In the genomic region with DNA sequence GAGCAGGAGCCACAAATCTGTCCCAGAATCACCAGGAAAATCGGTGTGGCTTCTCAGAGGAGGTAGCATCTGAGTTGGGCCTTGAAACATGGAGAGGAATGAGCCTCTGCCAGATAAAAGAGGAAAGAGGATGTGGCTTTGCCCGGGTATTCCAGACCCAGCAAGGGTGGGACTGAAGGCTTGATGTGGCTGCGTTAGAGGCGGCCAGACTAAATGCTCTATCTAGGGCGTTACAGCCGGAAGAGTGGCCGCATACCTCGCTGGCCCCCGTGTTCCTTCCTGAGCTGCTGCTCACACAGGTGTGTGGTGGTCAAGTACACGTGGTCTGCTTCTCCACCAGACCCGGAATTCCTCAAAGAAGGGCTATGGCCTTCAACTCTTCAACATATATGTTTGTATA, we compare ENCODE assay signal across 22 cellular contexts. TPM values are rescaled to one million over a fixed set of nuclear protein-coding genes. Genes with fewer than 3 reads are reported as not detected.
DNase-seq lines count a peak whose midpoint lies in the region; ATAC-seq, FAIRE-seq and TF ChIP-seq lines count a peak whose summit lies in the region.
"Had no signal": no experiment of that assay in that cellular context is flagged by ENCODE, and none has a peak within 500 bp of the region (broad histone marks: within the 10 kb centered on the region; RNA-seq: fewer than 3 reads in every experiment).

No MANE protein-coding gene starts in this region.

- peaks cover 9% of the 10 kb centered on the region for H3K4me1 Mint-ChIP-seq in type B pancreatic cell (ENCODE audit: unreplicated experiment)

- CTCF ChIA-PET in K562 (lab: Yijun Ruan, JAX; ENCODE audit: low intra/inter-chr PET ratio), result interaction anchor here (0.6 kb wide), 1 partner anchor 311 kb away, joined by 3 read pairs; no protein-coding TSS in a partner anchor

- 0 out of 5 replicates have a peak, but pooled peaks cover 0 to 2% of the 10 kb centered on the region in 2 experiments for H3K27me3 ChIP-seq in K562 (ENCODE audit: control insufficient read depth in 2 of 2, insufficient read depth in 2 of 2, low read length in 2 of 2)
- H3K27me3 ChIP-seq: MG63, Peyer's patch, SJSA1 had no signal

- no peaks in the 10 kb centered on the region for H3K36me3 ChIP-seq in K562 (ENCODE audit: control insufficient read depth, insufficient read depth, low read length)
- H3K36me3 ChIP-seq: MG63, Peyer's patch, SJSA1 had no signal

- no peak for TF ChIP-seq RAD21 in K562 (CRISPR knock-in tag; conservative IDR thresholded peaks at IDR 0.05 in 1 of 2, IDR thresholded peaks at IDR 0.05 in 1 of 2)

- H2AFZ ChIP-seq in K562 (ENCODE audit: low read depth, low read length), result peak overlapping the region; percentile 51; the same call in 1 of the 2 replicates
- H2AFZ ChIP-seq: GM23338 had no signal

- H4K20me1 ChIP-seq in K562 (replicated peaks; ENCODE audit: control insufficient read depth, insufficient read depth, low read length), result no peaks in the 10 kb centered on the region

- H3K4me1 ChIP-seq in K562 (replicated peaks in 1 of 2; ENCODE audit: control insufficient read depth in 2 of 2, insufficient read depth in 2 of 2, low read length in 2 of 2), result peaks cover 0 to 11% of the 10 kb centered on the region in 2 experiments; a peak in 2 of 5 replicates
- H3K4me1 ChIP-seq: Peyer's patch, SJSA1 had no signal

- no peaks in the 10 kb centered on the region for H3K27me3 Mint-ChIP-seq in type B pancreatic cell

- no peak for FAIRE-seq in K562 (lab: Jason Lieb, UNC)
- FAIRE-seq: GM19239 had no signal

- no peaks in the 10 kb centered on the region for H3K79me2 ChIP-seq in K562 (ENCODE audit: control insufficient read depth, insufficient read depth, low read length)

- H3K4me3 ChIP-seq in K562, result no peak overlapping the region
- H3K4me3 ChIP-seq: GM23338, MG63, Peyer's patch, SJSA1 had no signal

- in situ Hi-C loops in K562 (cut with MboI), result no loop called here

- intact Hi-C loops in K562 (cut with micrococcal nuclease), result no loop called here

- DNase-seq in CMK (ENCODE audit: low read depth), result peak; percentile 68
- peak; percentile 98 for DNase-seq in SW480 (ENCODE audit: low spot score)
- DNase-seq in K562 (ENCODE audit: extremely low read depth in 1 of 4, low spot score in 3 of 4), result no peak
- no peak for DNase-seq in type B pancreatic cell (ENCODE audit: extremely low spot score, unreplicated experiment)
- no peak for DNase-seq in NCI-H1436 treated with DMSO at 0.1 percent for 48 hours (lab: John Stamatoyannopoulos, UW)
- no peak for DNase-seq in D341Med (ENCODE audit: low spot score)
- DNase-seq in DMS153 treated with DMSO at 0.1 percent for 48 hours (lab: John Stamatoyannopoulos, UW; ENCODE audit: unreplicated experiment), result no peak
- DNase-seq: ACHN; COR-L47; GDM1; Kasumi-1; MG63; NCI-H1048; NCI-H146; NCI-H748 treated with DMSO at 0.1 percent for 48 hours; NK-92 treated with Interleukin-12 subunit alpha and Interleukin-12 subunit beta, amount 100 ng/mL, for 24 hours; Peyer's patch had no signal

- no peak for TF ChIP-seq EP300 in K562 (IDR thresholded peaks at IDR 0.05; ENCODE audit: low read length)

- H3K4me3 Mint-ChIP-seq in type B pancreatic cell, result no peak overlapping the region
- H3K4me3 Mint-ChIP-seq: CD14-positive monocyte, GM23338 had no signal

- no peaks in the 10 kb centered on the region for H3K9me1 ChIP-seq in K562 (ENCODE audit: control insufficient read depth, insufficient read depth, low read length)

- TF ChIP-seq CTCF in K562 (IDR thresholded peaks at IDR 0.05 in 2 of 3, conservative IDR thresholded peaks at IDR 0.05 in 1 of 3; ENCODE audit: insufficient read depth in 2 of 3, low read depth in 1 of 3, low read length in 3 of 3) (no peak), type B pancreatic cell (conservative IDR thresholded peaks at IDR 0.05) (no peak)

- TF ChIP-seq POLR2A in K562 (conservative IDR thresholded peaks at IDR 0.05), result no peak

- POLR2A ChIA-PET in K562 (lab: Yijun Ruan, JAX), result no interaction called here

- H3K9me3 ChIP-seq in K562 (replicated peaks; ENCODE audit: control insufficient read depth, insufficient read depth, low read depth, low read length), result no peaks in the 10 kb centered on the region
- H3K9me3 ChIP-seq: MG63, Peyer's patch, SJSA1 had no signal

- ATAC-seq in K562, result no peak
- ATAC-seq: GM23338 had no signal

- 36% methylated on average over 11 of the region's 11 CpGs for WGBS in K562 (ENCODE audit: insufficient coverage, low coverage, missing lambda C conversion rate)

- no TSS peak for BruUV-seq in K562 (replicated peaks; lab: Mats Ljungman, UMichigan)

- H3K27ac Mint-ChIP-seq in type B pancreatic cell, result peak overlapping the region; percentile 16
- H3K27ac Mint-ChIP-seq: CD14-positive monocyte, GM23338 had no signal

- H3K9me3 Mint-ChIP-seq in type B pancreatic cell, result no peaks in the 10 kb centered on the region
- H3K9me3 Mint-ChIP-seq: CD14-positive monocyte, GM23338 had no signal

- no peaks in the 10 kb centered on the region for H3K36me3 Mint-ChIP-seq in type B pancreatic cell
- H3K36me3 Mint-ChIP-seq: CD14-positive monocyte had no signal

- no peak overlapping the region for H3K9ac ChIP-seq in K562 (ENCODE audit: insufficient read depth in 1 of 2, low read depth in 2 of 2, low read length in 2 of 2)

- H3K4me2 ChIP-seq in K562 (ENCODE audit: insufficient read depth, low read length), result no peak overlapping the region
- H3K4me2 ChIP-seq: GM23338 had no signal

- no peak overlapping the region for H3K27ac ChIP-seq in K562 (ENCODE audit: extremely low read depth, low read depth, low read length)
- H3K27ac ChIP-seq: Peyer's patch, SJSA1 had no signal

TF ChIP-seq in K562, 482 proteins besides CTCF, POLR2A, EP300 and RAD21:
- TF ChIP-seq, protein P1, sequence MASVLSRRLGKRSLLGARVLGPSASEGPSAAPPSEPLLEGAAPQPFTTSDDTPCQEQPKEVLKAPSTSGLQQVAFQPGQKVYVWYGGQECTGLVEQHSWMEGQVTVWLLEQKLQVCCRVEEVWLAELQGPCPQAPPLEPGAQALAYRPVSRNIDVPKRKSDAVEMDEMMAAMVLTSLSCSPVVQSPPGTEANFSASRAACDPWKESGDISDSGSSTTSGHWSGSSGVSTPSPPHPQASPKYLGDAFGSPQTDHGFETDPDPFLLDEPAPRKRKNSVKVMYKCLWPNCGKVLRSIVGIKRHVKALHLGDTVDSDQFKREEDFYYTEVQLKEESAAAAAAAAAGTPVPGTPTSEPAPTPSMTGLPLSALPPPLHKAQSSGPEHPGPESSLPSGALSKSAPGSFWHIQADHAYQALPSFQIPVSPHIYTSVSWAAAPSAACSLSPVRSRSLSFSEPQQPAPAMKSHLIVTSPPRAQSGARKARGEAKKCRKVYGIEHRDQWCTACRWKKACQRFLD (CRISPR knock-in tag; IDR thresholded peaks at IDR 0.05), result no peak

RNA-seq across cellular contexts. Expression of a gene that starts 33.9 kb away (rescaled TPM):
- not detected in 2 replicates for total RNA-seq in K562 (2011; cell fraction: chromatin; rRNA removed; ENCODE audit: low replicate concordance)
- not detected in 2 replicates for total RNA-seq in K562 (2011; cell fraction: nucleolus; rRNA removed)
- not detected in 2 replicates for total RNA-seq in K562 (2011; cell fraction: nucleoplasm; rRNA removed)
- total RNA-seq in K562 (2014; rRNA removed), result not detected in 2 replicates
- total RNA-seq in K562 (2014; rRNA removed; fragmentation: Illumina TruSeq; extraction: Trizol), result not detected in 2 replicates
- not detected in 2 replicates for total RNA-seq in K562 (2015; rRNA removed; fragmentation: Illumina TruSeq; extraction: Trizol)
- not detected in 2 replicates for total RNA-seq in K562 (2021)
- not detected in 2 replicates for polyA plus RNA-seq in K562 (2011; rRNA removed)
- polyA plus RNA-seq in K562 (2011; cell fraction: cytosol; rRNA removed), result not detected in 2 replicates
- not detected in 2 replicates for polyA plus RNA-seq in K562 (2011; cell fraction: nucleus; rRNA removed)
- not detected in 2 replicates for polyA plus RNA-seq in K562 (2012)
- polyA plus RNA-seq in K562 (2014; fragmentation: Illumina TruSeq; extraction: Trizol), result not detected in 2 replicates
- not detected for polyA plus RNA-seq in K562 (2014; fragmentation: Nextera tagmentation; extraction: Ambion mirVana)
- not detected in 2 replicates for polyA plus RNA-seq in K562 (2014; rRNA removed)
- not detected in 2 replicates for polyA minus RNA-seq in K562 (2011; rRNA and poly(A)+ RNA removed)
- polyA minus RNA-seq in K562 (2011; cell fraction: cytosol; rRNA and poly(A)+ RNA removed), result not detected in 2 replicates
- not detected in 2 replicates for polyA minus RNA-seq in K562 (2011; cell fraction: nucleus; rRNA and poly(A)+ RNA removed)
- 0.87 and 1.5 TPM in 2 replicates for total RNA-seq in type B pancreatic cell (ENCODE audit: low replicate concordance)
- total RNA-seq: NCI-H460, Peyer's patch, SJSA1 had no signal

Comparison
In these comparisons a context has a peak if more than half of its experiments do, and no peak if none do; other contexts are left out.
1. DNase-seq: peak in CMK (single experiment) and SW480 (single experiment); none in K562 (0 of 4), type B pancreatic cell (single experiment), NCI-H1436 treated with DMSO at 0.1 percent for 48 hours (single experiment), D341Med (single experiment) and DMS153 treated with DMSO at 0.1 percent for 48 hours (single experiment).